Comparison of ENCODE assay signal across 8 cellular contexts in the genomic region with DNA sequence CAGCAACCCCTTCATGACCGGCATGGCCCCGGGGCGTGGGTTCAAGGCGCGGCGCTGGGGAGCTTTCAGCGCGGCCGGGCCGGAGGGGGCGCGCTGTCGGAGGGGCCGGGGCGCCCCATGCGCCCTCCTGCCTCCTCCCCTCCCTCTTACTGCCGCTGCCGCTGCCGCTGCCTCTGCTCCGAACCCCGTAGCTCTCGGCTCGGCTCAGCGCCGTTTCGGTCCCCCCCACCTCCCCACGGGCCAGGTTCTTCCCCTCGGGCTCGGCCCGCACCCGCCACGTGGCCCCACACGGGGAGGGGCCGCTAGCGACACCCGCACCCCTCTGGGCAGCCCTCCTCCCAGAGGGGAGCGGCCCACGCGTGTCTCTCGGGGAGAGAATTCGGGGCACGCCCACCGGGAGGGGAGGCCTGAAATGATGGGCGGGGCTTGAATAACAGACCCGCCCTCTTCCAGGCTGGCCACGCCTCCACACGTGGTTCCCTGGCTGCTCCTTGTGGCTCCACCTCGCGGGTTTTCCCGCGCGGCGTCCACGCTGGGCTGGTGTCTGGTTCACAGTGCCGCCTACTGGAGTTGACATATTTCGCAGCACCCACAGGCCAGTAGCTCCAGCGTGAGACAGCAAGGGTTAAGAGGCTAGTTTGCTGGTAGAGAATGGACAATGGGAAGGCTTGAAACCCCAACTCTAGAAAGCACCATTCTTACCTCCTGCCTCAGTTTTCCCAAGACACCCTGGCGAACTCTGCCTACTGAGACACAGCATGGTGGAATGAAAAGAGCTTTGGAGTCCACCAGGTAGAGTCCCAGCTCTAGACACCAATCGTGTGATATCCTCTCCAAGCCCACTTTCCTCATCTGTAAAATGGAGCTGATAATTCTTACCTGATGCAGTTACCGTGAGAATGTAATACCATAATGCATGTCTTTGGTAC. TPM values are rescaled to one million over a fixed set of nuclear protein-coding genes. Genes with fewer than 3 reads are reported as not detected.
DNase-seq lines count a peak whose midpoint lies in the region; FAIRE-seq and TF ChIP-seq lines count a peak whose summit lies in the region.

A gene (minus strand): TSS at position 221 of the 929 bp plus-strand sequence. CDS start 197 bp downstream, at position 24.

- H3K27me3 ChIP-seq in neutrophil: peaks cover 56% of the 10 kb centered on the region

- no peaks in the 10 kb centered on the region for H3K36me3 ChIP-seq in neutrophil

- DNase-seq in 8988T (peak; percentile 73), GM18507 (ENCODE audit: extremely low spot score, insufficient read length, low read depth) (peak; percentile 78), KBM-7 (peak; percentile 93), RPMI7951 (ENCODE audit: low read depth) (peak; percentile 72), activated gamma-delta T cell (lab: John Stamatoyannopoulos, UW) (peak; percentile 69), foreskin melanocyte (peak; percentile 65), stromal cell of bone marrow (ENCODE audit: low read depth) (peak; percentile 51)

- in situ Hi-C loops in KBM-7 (cut with MboI; ENCODE audit: low pct_unique_long_range_greater_than_20kb, low sequenced_read_pairs): no loop called here

- TF ChIP-seq CTCF in neutrophil (IDR thresholded peaks at IDR 0.05): peak; percentile 36

- H3K27ac ChIP-seq in neutrophil: no peak within 1 kb of the TSS

- H3K9me3 ChIP-seq in neutrophil: no peaks in the 10 kb centered on the region

- peak; percentile 96 for FAIRE-seq in GM18507 (lab: Jason Lieb, UNC)

- H3K4me3 ChIP-seq in neutrophil (ENCODE audit: low read depth in 1 of 2, low read length in 1 of 2): peak within 1 kb of the TSS; percentile 1 to 46

- H3K4me1 ChIP-seq in neutrophil (ENCODE audit: control insufficient read depth in 1 of 2, insufficient read depth in 1 of 2, low read depth in 1 of 2, low read length in 1 of 2): peaks cover 41 to 62% of the 10 kb centered on the region in 2 experiments

RNA-seq across cellular contexts. Expression of the gene that starts here (rescaled TPM):
- total RNA-seq in RPMI7951 (2014; rRNA removed; shearing (Covaris generic)): 0.12 TPM in 1 of 2 replicates, not detected in the other

Comparison
In these comparisons a context has a peak if more than half of its experiments do, and no peak if none do; other contexts are left out.
1. Peak in DNase-seq in RPMI7951; RNA of the gene not detected or under 1 TPM.